ENCODE assay signal across 29 cellular contexts in genomic region chr15:91304794-91305193, GRCh38.
"Had no signal": no experiment of that assay in that cellular context is flagged by ENCODE, and none has a peak within 500 bp of the region (broad histone marks: within the 10 kb centered on the region; RNA-seq: fewer than 3 reads in every experiment).

No MANE protein-coding gene starts in this region.

- H3K27ac Mint-ChIP-seq: activated CD4-positive, alpha-beta memory T cell treated with anti-CD3 and anti-CD28 coated beads for 36 hours; activated CD4-positive, alpha-beta T cell treated with anti-CD3 and anti-CD28 coated beads, Interleukin-2, amount 10 ng/mL, durations not matched to agents 24 days and 14 days; activated naive CD8-positive, alpha-beta T cell treated with anti-CD3 and anti-CD28 coated beads for 36 hours; activated T-helper 1 cell treated with anti-CD3 and anti-CD28 coated beads, Interleukin-12 subunit alpha, Interleukin-12 subunit beta, Interleukin-2, Interleukin-4 antibody, amounts not matched to agents 30 ng/mL and 10 ng/mL and 1 ng/mL, durations not matched to agents 14 hours and 24 hours and 36 hours; T-helper 1 cell treated with Interleukin-12 subunit alpha and Interleukin-12 subunit beta and Interleukin-4 antibody, amounts not matched to agents 30 μg/mL and 1 μg/mL, for 36 hours; T-helper 2 cell treated with Interferon-gamma antibody and Interleukin-4, amounts not matched to agents 5 μg/mL and 100 μg/mL, for 36 hours had no signal

- H3K27me3 ChIP-seq: brain microvascular endothelial cell, Peyer's patch had no signal

- H3K4me3 Mint-ChIP-seq: activated CD4-positive, alpha-beta memory T cell treated with anti-CD3 and anti-CD28 coated beads for 36 hours; activated CD4-positive, alpha-beta T cell treated with anti-CD3 and anti-CD28 coated beads, Interleukin-2, amount 10 ng/mL, durations not matched to agents 24 days and 14 days; activated naive CD4-positive, alpha-beta T cell treated with anti-CD3 and anti-CD28 coated beads, Interleukin-2, amount 10 ng/mL, durations not matched to agents 7 days and 5 days; activated naive CD8-positive, alpha-beta T cell treated with anti-CD3 and anti-CD28 coated beads for 36 hours; activated T-cell treated with anti-CD3 and anti-CD28 coated beads, Interleukin-2, amount 50 U/mL, for 4 hours; activated T-helper 1 cell treated with anti-CD3 and anti-CD28 coated beads, Interleukin-12 subunit alpha, Interleukin-12 subunit beta, Interleukin-2, Interleukin-4 antibody, amounts not matched to agents 30 ng/mL and 10 ng/mL and 1 ng/mL, durations not matched to agents 14 hours and 24 hours and 36 hours; T-helper 1 cell treated with Interleukin-12 subunit alpha and Interleukin-12 subunit beta and Interleukin-4 antibody, amounts not matched to agents 30 μg/mL and 1 μg/mL, for 36 hours; T-helper 2 cell treated with Interferon-gamma antibody and Interleukin-4, amounts not matched to agents 5 μg/mL and 100 μg/mL, for 36 hours had no signal

- H3K9me3 ChIP-seq: Peyer's patch, SJCRH30 had no signal

- H3K4me1 ChIP-seq: Peyer's patch, SJCRH30 had no signal

- H3K36me3 Mint-ChIP-seq: activated CD4-positive, alpha-beta memory T cell treated with anti-CD3 and anti-CD28 coated beads for 36 hours; activated naive CD8-positive, alpha-beta T cell treated with anti-CD3 and anti-CD28 coated beads for 36 hours had no signal

- DNase-seq: activated CD4-positive, alpha-beta memory T cell treated with anti-CD3 and anti-CD28 coated beads for 36 hours; activated CD4-positive, alpha-beta T cell treated with anti-CD3 and anti-CD28 coated beads, Interleukin-2, amount 10 ng/mL, durations not matched to agents 24 days and 14 days; activated CD8-positive, alpha-beta memory T cell treated with anti-CD3 and anti-CD28 coated beads, Interleukin-2, amount 50 U/mL, for 4 hours; activated gamma-delta T cell treated with Interleukin-2 at 50 U/mL for 16 hours; activated naive CD4-positive, alpha-beta T cell treated with anti-CD3 and anti-CD28 coated beads, Interleukin-2, amount 10 ng/mL, durations not matched to agents 7 days and 5 days; activated naive CD8-positive, alpha-beta T cell treated with anti-CD3 and anti-CD28 coated beads for 36 hours; activated T-cell treated with anti-CD3 and anti-CD28 coated beads for 4 hours; activated T-cell treated with anti-CD3 and anti-CD28 coated beads, Interleukin-2, amount 50 U/mL, for 4 hours; amniotic stem cell; aorta; brain microvascular endothelial cell; central memory CD4-positive, alpha-beta T cell; KG1; MM.1S; MV-4-11; NCI-H1092; NCI-H1436 treated with DMSO at 0.1 percent for 48 hours; NCI-H1694 treated with DMSO at 0.1 percent for 48 hours; NCI-H2029; NCI-H345; NCI-H524 treated with DMSO at 0.1 percent for 48 hours; PC-3; Peyer's patch; RPMI8226; SJCRH30 had no signal

- H3K4me3 ChIP-seq: Peyer's patch, SJCRH30, SK-N-MC had no signal

- H3K27ac ChIP-seq: brain microvascular endothelial cell, Peyer's patch, SJCRH30, SK-N-MC had no signal

- H3K9me3 Mint-ChIP-seq: activated CD4-positive, alpha-beta memory T cell treated with anti-CD3 and anti-CD28 coated beads for 36 hours; activated CD4-positive, alpha-beta T cell treated with anti-CD3 and anti-CD28 coated beads, Interleukin-2, amount 10 ng/mL, durations not matched to agents 24 days and 14 days; activated naive CD4-positive, alpha-beta T cell treated with anti-CD3 and anti-CD28 coated beads, Interleukin-2, amount 10 ng/mL, durations not matched to agents 7 days and 5 days; activated naive CD8-positive, alpha-beta T cell treated with anti-CD3 and anti-CD28 coated beads for 36 hours; activated T-cell treated with anti-CD3 and anti-CD28 coated beads, Interleukin-2, amount 50 U/mL, for 4 hours; activated T-helper 1 cell treated with anti-CD3 and anti-CD28 coated beads, Interleukin-12 subunit alpha, Interleukin-12 subunit beta, Interleukin-2, Interleukin-4 antibody, amounts not matched to agents 30 ng/mL and 10 ng/mL and 1 ng/mL, durations not matched to agents 14 hours and 24 hours and 36 hours; T-helper 1 cell treated with Interleukin-12 subunit alpha and Interleukin-12 subunit beta and Interleukin-4 antibody, amounts not matched to agents 30 μg/mL and 1 μg/mL, for 36 hours; T-helper 2 cell treated with Interferon-gamma antibody and Interleukin-4, amounts not matched to agents 5 μg/mL and 100 μg/mL, for 36 hours had no signal

- ATAC-seq: activated T-cell treated with anti-CD3 and anti-CD28 coated beads, Interleukin-2, amount 50 U/mL, for 4 hours; PC-3 had no signal

- H3K36me3 ChIP-seq: brain microvascular endothelial cell, Peyer's patch, SJCRH30 had no signal
